In genomic region chr20:51768759-51769517, GRCh38 we compare ENCODE assay signal across 11 cellular contexts. TPM values are rescaled to one million over a fixed set of nuclear protein-coding genes. Genes with fewer than 3 reads are reported as not detected.
DNase-seq lines count a peak whose midpoint lies in the region; ATAC-seq and TF ChIP-seq lines count a peak whose summit lies in the region.
"Had no signal": no experiment of that assay in that cellular context is flagged by ENCODE, and none has a peak within 500 bp of the region (broad histone marks: within the 10 kb centered on the region; RNA-seq: fewer than 3 reads in every experiment).

No MANE protein-coding gene starts in this region.

- H3K27me3 ChIP-seq in fibroblast of lung (ENCODE audit: control insufficient read depth, insufficient read depth, low read length) (no peaks in the 10 kb centered on the region), sigmoid colon (no peaks in the 10 kb centered on the region)
- H3K27me3 ChIP-seq: BLaER1, transverse colon had no signal

- TF ChIP-seq CTCF in fibroblast of lung (conservative IDR thresholded peaks at IDR 0.05 in 1 of 2, IDR thresholded peaks at IDR 0.05 in 1 of 2; ENCODE audit: low read depth in 1 of 2, low read length in 2 of 2): peak in 1 of 2 donors; percentile 14
- peak in 1 of 4 experiments; percentile 10 for TF ChIP-seq CTCF in sigmoid colon (IDR thresholded peaks at IDR 0.05)

- no peak overlapping the region for H3K9ac ChIP-seq in fibroblast of lung (ENCODE audit: insufficient read depth, low read length)
- H3K9ac ChIP-seq: BLaER1 had no signal

- DNase-seq in T-helper 1 cell (no peak), T-helper 17 cell (no peak), fibroblast of lung (ENCODE audit: low read depth in 2 of 2) (peak in 1 of 2 donors; percentile 13), sigmoid colon (no peak), NCI-H748 (lab: John Stamatoyannopoulos, UW; ENCODE audit: unreplicated experiment) (no peak), A172 (ENCODE audit: low spot score) (no peak)
- DNase-seq: transverse colon had no signal

- H3K4me2 ChIP-seq in fibroblast of lung (ENCODE audit: extremely low read depth, insufficient read depth, low read length): peak overlapping the region; percentile 35
- H3K4me2 ChIP-seq: BLaER1 had no signal

- ATAC-seq in T-helper 17 cell (no peak), GM19035 (IDR thresholded peaks at IDR 0.05; ENCODE audit: unreplicated experiment) (no peak)

- H3K36me3 ChIP-seq in fibroblast of lung (ENCODE audit: control insufficient read depth, insufficient read depth, low read length) (no peaks in the 10 kb centered on the region), sigmoid colon (no peaks in the 10 kb centered on the region)
- H3K36me3 ChIP-seq: BLaER1, transverse colon had no signal

- no peak for TF ChIP-seq EP300 in sigmoid colon (IDR thresholded peaks at IDR 0.05)

- intact Hi-C loops in sigmoid colon (cut with DNase I): loop anchor here (10.0 kb wide), 1 partner anchor 134 kb away; no protein-coding TSS in a partner anchor

- H3K27me3 Mint-ChIP-seq in T-helper 1 cell treated with Interleukin-12 subunit alpha and Interleukin-12 subunit beta and Interleukin-4 antibody, amounts not matched to agents 30 μg/mL and 1 μg/mL, for 36 hours (ENCODE audit: low read depth): peaks cover 32% of the 10 kb centered on the region
- peaks cover 55% of the 10 kb centered on the region for H3K27me3 Mint-ChIP-seq in T-helper 17 cell

- no peak for TF ChIP-seq POLR2A in sigmoid colon (IDR thresholded peaks at IDR 0.05)

- H3K36me3 Mint-ChIP-seq in T-helper 1 cell treated with Interleukin-12 subunit alpha and Interleukin-12 subunit beta and Interleukin-4 antibody, amounts not matched to agents 30 μg/mL and 1 μg/mL, for 36 hours (ENCODE audit: low read depth): peaks cover 4% of the 10 kb centered on the region
- H3K36me3 Mint-ChIP-seq in T-helper 17 cell (ENCODE audit: low read depth): peaks cover 8% of the 10 kb centered on the region

- no peak overlapping the region for H3K27ac ChIP-seq in fibroblast of lung (ENCODE audit: insufficient read depth, low read length)
- H3K27ac ChIP-seq in sigmoid colon: no peak overlapping the region
- H3K27ac ChIP-seq: BLaER1, SK-N-MC had no signal

- H3K4me3 Mint-ChIP-seq in T-helper 1 cell treated with Interleukin-12 subunit alpha and Interleukin-12 subunit beta and Interleukin-4 antibody, amounts not matched to agents 30 μg/mL and 1 μg/mL, for 36 hours: peak overlapping the region; percentile 69
- peak overlapping the region; percentile 92 for H3K4me3 Mint-ChIP-seq in T-helper 17 cell

- H3K4me3 ChIP-seq in fibroblast of lung (replicated peaks in 1 of 4; ENCODE audit: control extremely low read depth in 1 of 4, insufficient read depth in 1 of 4, low read depth in 3 of 4, low read length in 4 of 4) (peak overlapping the region in 3 of 4 experiments; percentile 21 to 44 (median 37)), sigmoid colon (peak overlapping the region in 3 of 4 donors; percentile 26 to 28 (median 27))
- H3K4me3 ChIP-seq: BLaER1 had no signal

- peak overlapping the region; percentile 1 for H3K27ac Mint-ChIP-seq in T-helper 1 cell treated with Interleukin-12 subunit alpha and Interleukin-12 subunit beta and Interleukin-4 antibody, amounts not matched to agents 30 μg/mL and 1 μg/mL, for 36 hours
- no peak overlapping the region for H3K27ac Mint-ChIP-seq in T-helper 17 cell

- H3K4me1 ChIP-seq in fibroblast of lung (ENCODE audit: control insufficient read depth, extremely low read depth, insufficient read depth, low read length): no peaks in the 10 kb centered on the region
- peaks cover 0 to 13% (median 9%) of the 10 kb centered on the region in 4 donors for H3K4me1 ChIP-seq in sigmoid colon

- H2AFZ ChIP-seq in fibroblast of lung (ENCODE audit: low read length): peak overlapping the region; percentile 49

- H3K79me2 ChIP-seq in fibroblast of lung (ENCODE audit: control insufficient read depth, insufficient read depth, low read length): no peaks in the 10 kb centered on the region

- WGBS in sigmoid colon, 2 donors: 14 to 28% methylated on average over 16 of the region's 16 CpGs

- H3K9me3 ChIP-seq in T-helper 17 cell (ENCODE audit: control insufficient read depth, low read length, poor library complexity, severe bottlenecking) (no peaks in the 10 kb centered on the region), fibroblast of lung (ENCODE audit: control insufficient read depth, insufficient read depth, low read depth, low read length) (no peaks in the 10 kb centered on the region), sigmoid colon (no peaks in the 10 kb centered on the region)
- H3K9me3 ChIP-seq: transverse colon had no signal

- peaks cover 7% of the 10 kb centered on the region for H3K4me1 Mint-ChIP-seq in T-helper 1 cell treated with Interleukin-12 subunit alpha and Interleukin-12 subunit beta and Interleukin-4 antibody, amounts not matched to agents 30 μg/mL and 1 μg/mL, for 36 hours (ENCODE audit: low read depth)
- H3K4me1 Mint-ChIP-seq in T-helper 17 cell: peaks cover 7% of the 10 kb centered on the region

- no peaks in the 10 kb centered on the region for H3K9me3 Mint-ChIP-seq in T-helper 1 cell treated with Interleukin-12 subunit alpha and Interleukin-12 subunit beta and Interleukin-4 antibody, amounts not matched to agents 30 μg/mL and 1 μg/mL, for 36 hours

- H4K20me1 ChIP-seq in fibroblast of lung (ENCODE audit: control insufficient read depth, extremely low read depth, insufficient read depth, low read length): no peaks in the 10 kb centered on the region
- H4K20me1 ChIP-seq: BLaER1 had no signal

RNA-seq across cellular contexts. Expression of gene ATP9A, which starts 0.7 kb away (rescaled TPM):
- total RNA-seq in T-helper 17 cell: 1 to 10 TPM in 1 of 2 donors, under 1 TPM in 1; 0.15 to 4.2 TPM
- total RNA-seq in fibroblast of lung: 53.7 and 96.3 TPM in 2 replicates
- 23.3 and 28.3 TPM in 2 replicates for polyA plus RNA-seq in fibroblast of lung
- 24.5 and 25.4 TPM in 2 replicates for polyA plus RNA-seq in fibroblast of lung (2012)
- polyA minus RNA-seq in fibroblast of lung (ENCODE audit: low replicate concordance): 68.6 and 96.0 TPM in 2 replicates
- total RNA-seq in sigmoid colon: 10 to 100 TPM; 31.0 to 34.8 (median 34.4) TPM
- 10 to 100 TPM in 1 of 3 donors, 1 to 10 TPM in 2; 4.2 to 17.3 (median 5.3) TPM for polyA plus RNA-seq in sigmoid colon
- total RNA-seq in A172 (2014; rRNA removed; shearing (Covaris generic)): 16.3 and 19.5 TPM in 2 replicates

RNA-seq across cellular contexts. Expression of gene SALL4, which starts 33.4 kb away (rescaled TPM):
- total RNA-seq in T-helper 17 cell (under 1 TPM; 0.16 to 0.32 TPM), fibroblast of lung (0.51 and 1.5 TPM in 2 replicates), sigmoid colon (1 to 10 TPM in 1 of 4 donors, not detected in 3; 3.0 TPM)
- polyA plus RNA-seq in fibroblast of lung (0.15 and 0.32 TPM in 2 replicates), sigmoid colon (under 1 TPM in 2 of 3 donors, not detected in 1; 0.12 to 0.60 TPM)
- 0.02 and 0.15 TPM in 2 replicates for polyA plus RNA-seq in fibroblast of lung (2012)
- polyA minus RNA-seq in fibroblast of lung (ENCODE audit: low replicate concordance): 0.82 TPM in 1 of 2 replicates, not detected in the other
- 0.02 TPM in 1 of 2 replicates, not detected in the other for total RNA-seq in A172 (2014; rRNA removed; shearing (Covaris generic))
